10 cellular contexts compared by ENCODE assay signal in genomic region chr2:208280933-208281332, GRCh38. TPM values are rescaled to one million over a fixed set of nuclear protein-coding genes. Genes with fewer than 3 reads are reported as not detected.
DNase-seq lines count a peak whose midpoint lies in the region; ATAC-seq and TF ChIP-seq lines count a peak whose summit lies in the region.
"Had no signal": no experiment of that assay in that cellular context is flagged by ENCODE, and none has a peak within 500 bp of the region (broad histone marks: within the 10 kb centered on the region; RNA-seq: fewer than 3 reads in every experiment).

No MANE protein-coding gene starts in this region.

- peaks cover 62% of the 10 kb centered on the region for H3K36me3 Mint-ChIP-seq in central memory CD8-positive, alpha-beta T cell (ENCODE audit: insufficient read depth)

- CTCF ChIA-PET in AG04449 (lab: Yijun Ruan, JAX), result interaction anchor here (1.3 to 2.0 kb wide), 2 partner anchors 10 to 27 kb away, joined by 3 to 5 read pairs; no protein-coding TSS in a partner anchor

- no peak overlapping the region for H3K4me3 Mint-ChIP-seq in central memory CD8-positive, alpha-beta T cell

- H3K4ac ChIP-seq in trophoblast cell (ENCODE audit: low read depth, low read length), result no peak overlapping the region

- H3K79me2 ChIP-seq in trophoblast cell (ENCODE audit: control insufficient read depth, insufficient read depth, low read length, poor library complexity), result no peaks in the 10 kb centered on the region

- POLR2A ChIA-PET in AG04449 (lab: Yijun Ruan, JAX), result no interaction called here

- H3K18ac ChIP-seq in trophoblast cell (ENCODE audit: low read length), result no peak overlapping the region

- no peak overlapping the region for H3K9ac ChIP-seq in trophoblast cell (ENCODE audit: low read length)

- no peak overlapping the region for H4K91ac ChIP-seq in trophoblast cell (ENCODE audit: low read depth, low read length)

- H3K27ac Mint-ChIP-seq in central memory CD8-positive, alpha-beta T cell (ENCODE audit: low read depth), result peak overlapping the region; percentile 25

- no peaks in the 10 kb centered on the region for H3K79me1 ChIP-seq in trophoblast cell (ENCODE audit: low read length)

- no peaks in the 10 kb centered on the region for H3K4me1 ChIP-seq in lower lobe of right lung
- peaks cover 0 to 6% (median 0%) of the 10 kb centered on the region in 3 donors for H3K4me1 ChIP-seq in gastroesophageal sphincter
- H3K4me1 ChIP-seq in trophoblast cell (ENCODE audit: control insufficient read depth in 1 of 2, insufficient read depth in 2 of 2, low read length in 2 of 2), result no peaks in the 10 kb centered on the region

- no peak overlapping the region for H2BK12ac ChIP-seq in trophoblast cell (ENCODE audit: low read length)

- H2AK5ac ChIP-seq in trophoblast cell (ENCODE audit: low read length), result no peak overlapping the region

- TF ChIP-seq CTCF in AG04449 (IDR thresholded peaks at IDR 0.05; ENCODE audit: insufficient read depth, low read length, missing control alignments), result no peak
- TF ChIP-seq CTCF in lower lobe of right lung (IDR thresholded peaks at IDR 0.05), result no peak
- TF ChIP-seq CTCF in gastroesophageal sphincter (IDR thresholded peaks at IDR 0.05), result no peak

- H3K27me3 ChIP-seq in lower lobe of right lung (ENCODE audit: low read depth) (no peaks in the 10 kb centered on the region), gastroesophageal sphincter (no peaks in the 10 kb centered on the region), trophoblast cell (ENCODE audit: insufficient read depth, low read length) (no peaks in the 10 kb centered on the region)

- ATAC-seq in GM19023 (IDR thresholded peaks at IDR 0.05; ENCODE audit: unreplicated experiment) (peak; percentile 69), HG03439 (IDR thresholded peaks at IDR 0.05; ENCODE audit: unreplicated experiment) (peak; percentile 67), lower lobe of right lung (no peak), gastroesophageal sphincter (no peak)
- no peak for ATAC-seq in central memory CD8-positive, alpha-beta T cell (replicated peaks; ENCODE audit: extremely low read depth, poor library complexity, severe bottlenecking)

- no peak overlapping the region for H3K4me3 ChIP-seq in AG04449 (ENCODE audit: low read depth, low read length)
- H3K4me3 ChIP-seq in lower lobe of right lung, result no peak overlapping the region
- no peak overlapping the region for H3K4me3 ChIP-seq in gastroesophageal sphincter
- H3K4me3 ChIP-seq in trophoblast cell (ENCODE audit: low read depth, low read length), result no peak overlapping the region

- H2BK120ac ChIP-seq in trophoblast cell (ENCODE audit: insufficient read depth, low read length, poor library complexity), result no peak overlapping the region

- no peaks in the 10 kb centered on the region for H3K9me3 ChIP-seq in lower lobe of right lung
- H3K9me3 ChIP-seq in gastroesophageal sphincter, result no peaks in the 10 kb centered on the region
- no peaks in the 10 kb centered on the region for H3K9me3 ChIP-seq in trophoblast cell (ENCODE audit: insufficient read depth, low read depth, low read length)

- H3K4me2 ChIP-seq in trophoblast cell (ENCODE audit: low read length), result no peak overlapping the region

- 89 to 100% methylated on average over 2 to 3 of the region's 3 CpGs for WGBS in gastroesophageal sphincter (ENCODE audit: low coverage in 1 of 2), 2 donors
- no CpG with 5 or more reads among the region's 3 CpGs for whole genome bisulfite sequencing in trophoblast cell (ENCODE audit: extremely low coverage, insufficient coverage, insufficient read length)

- TF ChIP-seq POLR2A in gastroesophageal sphincter (IDR thresholded peaks at IDR 0.05), result no peak

- no peak overlapping the region for H3K23ac ChIP-seq in trophoblast cell (ENCODE audit: low read length)

- H4K12ac ChIP-seq in trophoblast cell (ENCODE audit: low read depth, low read length), result no peak overlapping the region

- DNase-seq in AG04449 (ENCODE audit: low read depth, low spot score), result peak; percentile 16
- no peak for DNase-seq in central memory CD8-positive, alpha-beta T cell (ENCODE audit: low spot score in 2 of 2)
- no peak for DNase-seq in NCI-H748 (lab: John Stamatoyannopoulos, UW; ENCODE audit: unreplicated experiment)
- DNase-seq in lower lobe of right lung, result no peak
- DNase-seq in trophoblast cell, result no peak
- DNase-seq: Karpas-422; stimulated activated CD4-positive, alpha-beta T cell treated with anti-CD3 and anti-CD28 coated beads, Interleukin-15, amount 100 ng/mL, for 24 hours had no signal

- no peaks in the 10 kb centered on the region for H3K27me3 Mint-ChIP-seq in central memory CD8-positive, alpha-beta T cell

- H3K36me3 ChIP-seq in lower lobe of right lung (peaks cover 99% of the 10 kb centered on the region), gastroesophageal sphincter (peaks cover 0 to 95% of the 10 kb centered on the region in 2 donors), trophoblast cell (ENCODE audit: control insufficient read depth in 1 of 2, insufficient read depth in 2 of 2, low read length in 2 of 2) (peaks cover 8 to 20% of the 10 kb centered on the region in 2 experiments)

- H2AFZ ChIP-seq in trophoblast cell (ENCODE audit: insufficient read depth, low read length, poor library complexity), result no peak overlapping the region

- H3K4me1 Mint-ChIP-seq in central memory CD8-positive, alpha-beta T cell, result peaks cover 35% of the 10 kb centered on the region

- intact Hi-C loops in lower lobe of right lung (cut with DNase I), result no loop called here

- H4K8ac ChIP-seq in trophoblast cell (ENCODE audit: low read depth, low read length), result no peak overlapping the region

- TF ChIP-seq EP300 in gastroesophageal sphincter (IDR thresholded peaks at IDR 0.05), result no peak

- H3K27ac ChIP-seq in lower lobe of right lung, result no peak overlapping the region
- H3K27ac ChIP-seq in gastroesophageal sphincter, result no peak overlapping the region
- H3K27ac ChIP-seq in trophoblast cell (ENCODE audit: low read depth, low read length), result no peak overlapping the region

- H2BK5ac ChIP-seq in trophoblast cell (ENCODE audit: low read depth, low read length, poor library complexity), result no peak overlapping the region

- H3K9me3 Mint-ChIP-seq in central memory CD8-positive, alpha-beta T cell, result no peaks in the 10 kb centered on the region

- H3K14ac ChIP-seq in trophoblast cell (ENCODE audit: low read length), result no peak overlapping the region

RNA-seq across cellular contexts. Expression of gene PIKFYVE, which starts 14.9 kb away (rescaled TPM):
- 27.8 TPM for total RNA-seq in lower lobe of right lung
- 10 to 100 TPM; 24.5 to 32.6 (median 27.2) TPM for total RNA-seq in gastroesophageal sphincter
- polyA plus RNA-seq in trophoblast cell (2013), result 10.4 and 11.4 TPM in 2 replicates

RNA-seq across cellular contexts. Expression of gene IDH1, which starts 26.1 kb away (rescaled TPM):
- total RNA-seq in lower lobe of right lung (152 TPM), gastroesophageal sphincter (10 to 100 TPM; 21.3 to 65.1 (median 31.7) TPM)
- 72.0 and 73.3 TPM in 2 replicates for polyA plus RNA-seq in trophoblast cell (2013)

Comparison
In these comparisons a context has a peak if more than half of its experiments do, and no peak if none do; other contexts are left out.
1. ATAC-seq: peak in GM19023 (single experiment) and HG03439 (single experiment); none in central memory CD8-positive, alpha-beta T cell (single experiment), lower lobe of right lung (0 of 2) and gastroesophageal sphincter (single experiment).